In genomic region chr14:68695326-68695768, GRCh38 we compare ENCODE assay signal across 8 cellular contexts.
DNase-seq lines count a peak whose midpoint lies in the region; ATAC-seq and TF ChIP-seq lines count a peak whose summit lies in the region.

No MANE protein-coding gene starts in this region.

- H3K4me3 Mint-ChIP-seq in glutamatergic neuron (ENCODE audit: unreplicated experiment) = no peak overlapping the region

- no peaks in the 10 kb centered on the region for H3K27me3 ChIP-seq in effector memory CD4-positive, alpha-beta T cell (replicated peaks; ENCODE audit: control insufficient read depth, insufficient read depth, low read length, poor library complexity, severe bottlenecking)

- no peaks in the 10 kb centered on the region for H3K4me1 ChIP-seq in mucosa of descending colon (ENCODE audit: low read depth)
- no peaks in the 10 kb centered on the region for H3K4me1 ChIP-seq in effector memory CD4-positive, alpha-beta T cell (ENCODE audit: control insufficient read depth, insufficient read depth, low read length, poor library complexity, severe bottlenecking)

- H3K36me3 ChIP-seq in mucosa of descending colon (ENCODE audit: low read depth) = no peaks in the 10 kb centered on the region
- H3K36me3 ChIP-seq in effector memory CD4-positive, alpha-beta T cell (ENCODE audit: control insufficient read depth, insufficient read depth, low read length) = no peaks in the 10 kb centered on the region

- H3K36me3 Mint-ChIP-seq in glutamatergic neuron (ENCODE audit: unreplicated experiment) = peaks cover 4% of the 10 kb centered on the region

- no peak for TF ChIP-seq CTCF in mucosa of descending colon (IDR thresholded peaks at IDR 0.05)
- no peak for TF ChIP-seq CTCF in glutamatergic neuron (IDR thresholded peaks at IDR 0.05; ENCODE audit: partially characterized antibody, unreplicated experiment)

- peaks cover 10% of the 10 kb centered on the region for H3K27me3 Mint-ChIP-seq in glutamatergic neuron (ENCODE audit: unreplicated experiment)

- DNase-seq in GM04503 (ENCODE audit: low read depth) (peak; percentile 100), amniotic epithelial cell (ENCODE audit: low read depth) (peak; percentile 100), mucosa of descending colon (no peak), SHP77 treated with DMSO at 0.1 percent for 48 hours (lab: John Stamatoyannopoulos, UW) (no peak), glutamatergic neuron (no peak)
- no peak for DNase-seq in effector memory CD4-positive, alpha-beta T cell

- H3K4me3 ChIP-seq in mucosa of descending colon = no peak overlapping the region
- no peak overlapping the region for H3K4me3 ChIP-seq in effector memory CD4-positive, alpha-beta T cell (ENCODE audit: insufficient read depth, low read depth, low read length, poor library complexity, severe bottlenecking)

- no peaks in the 10 kb centered on the region for H3K4me1 Mint-ChIP-seq in glutamatergic neuron (ENCODE audit: low read depth, unreplicated experiment)

- H3K9me3 Mint-ChIP-seq in glutamatergic neuron (ENCODE audit: unreplicated experiment) = peaks cover 7% of the 10 kb centered on the region

- ATAC-seq in GM21367 (IDR thresholded peaks at IDR 0.05; ENCODE audit: unreplicated experiment) (peak; percentile 67), HG03521 (IDR thresholded peaks at IDR 0.05; ENCODE audit: unreplicated experiment) (peak; percentile 73), mucosa of descending colon (peak; percentile 66)

- H3K27ac ChIP-seq in effector memory CD4-positive, alpha-beta T cell (ENCODE audit: insufficient read depth, low read length, poor library complexity, severe bottlenecking) = no peak overlapping the region

- H3K9me3 ChIP-seq in mucosa of descending colon = no peaks in the 10 kb centered on the region
- no peaks in the 10 kb centered on the region for H3K9me3 ChIP-seq in effector memory CD4-positive, alpha-beta T cell (ENCODE audit: control insufficient read depth, low read length)

- intact Hi-C loops in mucosa of descending colon (cut with DNase I, micrococcal nuclease) = no loop called here

- no peak overlapping the region for H3K27ac Mint-ChIP-seq in glutamatergic neuron (ENCODE audit: unreplicated experiment)

Comparison
In these comparisons a context has a peak if more than half of its experiments do, and no peak if none do; other contexts are left out.
1. DNase-seq: peak in GM04503 (single experiment) and amniotic epithelial cell (single experiment); none in mucosa of descending colon (0 of 3), SHP77 treated with DMSO at 0.1 percent for 48 hours (single experiment), effector memory CD4-positive, alpha-beta T cell (0 of 3) and glutamatergic neuron (single experiment).
2. Peak in every context shown above with its lines, with median percentiles within 50 percentile points of each other: ATAC-seq.